18 cellular contexts compared by ENCODE assay signal in the genomic region with DNA sequence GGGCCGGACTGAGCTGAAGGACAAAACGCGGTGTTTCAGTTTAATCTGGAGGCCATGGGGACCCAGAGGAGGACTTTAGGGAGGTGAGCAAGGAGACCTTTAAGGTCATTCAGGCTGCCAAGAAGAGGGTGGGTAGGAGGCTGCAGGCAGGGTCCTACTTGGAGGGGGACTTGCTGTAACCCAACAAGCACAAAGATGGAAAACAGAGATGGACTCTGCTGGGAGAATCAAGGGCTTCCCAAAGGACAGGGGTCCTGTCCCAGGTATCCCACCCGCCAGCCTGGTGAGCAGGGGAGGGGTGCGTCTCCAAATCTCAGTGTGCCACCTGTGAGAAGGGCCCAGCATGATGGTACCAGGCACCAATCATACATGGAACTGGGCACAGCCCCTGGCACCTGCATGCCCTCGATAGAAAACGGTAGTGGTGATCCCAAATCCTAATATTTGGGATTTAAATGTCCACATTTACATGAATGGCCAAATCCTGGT. TPM values are rescaled to one million over a fixed set of nuclear protein-coding genes. Genes with fewer than 3 reads are reported as not detected.
DNase-seq lines count a peak whose midpoint lies in the region; ATAC-seq and TF ChIP-seq lines count a peak whose summit lies in the region.
"Had no signal": no experiment of that assay in that cellular context is flagged by ENCODE, and none has a peak within 500 bp of the region (broad histone marks: within the 10 kb centered on the region; RNA-seq: fewer than 3 reads in every experiment).

No MANE protein-coding gene starts in this region.

- H4K20me1 ChIP-seq in osteoblast (ENCODE audit: insufficient read depth, low read length), result peaks cover 19% of the 10 kb centered on the region

- no peaks in the 10 kb centered on the region for H3K27me3 ChIP-seq in right atrium auricular region
- no peaks in the 10 kb centered on the region for H3K27me3 ChIP-seq in ascending aorta
- no peaks in the 10 kb centered on the region for H3K27me3 ChIP-seq in osteoblast (ENCODE audit: insufficient read depth, low read length)
- H3K27me3 ChIP-seq in uterus, result no peaks in the 10 kb centered on the region

- peaks cover 11% of the 10 kb centered on the region for H3K79me2 ChIP-seq in osteoblast (ENCODE audit: insufficient read depth, low read length)

- no peak for TF ChIP-seq POLR2A in uterus (IDR thresholded peaks at IDR 0.05)

- DNase-seq in right atrium auricular region (ENCODE audit: low spot score), result peak; percentile 46
- no peak for DNase-seq in left ventricle myocardium superior
- no peak for DNase-seq in ascending aorta (ENCODE audit: low spot score in 2 of 2)
- DNase-seq in osteoblast (ENCODE audit: insufficient read length, low spot score, missing footprints), result peak; percentile 44
- DNase-seq in uterus, result no peak
- DNase-seq in SW 1271 (lab: John Stamatoyannopoulos, UW), result no peak
- DNase-seq in activated gamma-delta T cell treated with Interleukin-2 at 50 U/mL for 16 hours, result no peak
- DNase-seq: activated CD4-positive, alpha-beta T cell treated with anti-CD3 and anti-CD28 coated beads for 36 hours; aorta; DMS79 treated with DMSO at 0.1 percent for 48 hours; Kasumi-1; natural killer cell; NCI-H187 treated with DMSO at 0.1 percent for 48 hours; NCI-H526 treated with DMSO at 0.1 percent for 48 hours; RPMI8226; stimulated activated naive CD8-positive, alpha-beta T cell treated with anti-CD3 and anti-CD28 coated beads, Interleukin-15, amount 100 ng/mL, for 72 hours had no signal

- H3K4me3 ChIP-seq in right atrium auricular region, result no peak overlapping the region
- no peak overlapping the region for H3K4me3 ChIP-seq in ascending aorta
- H3K4me3 ChIP-seq in osteoblast (ENCODE audit: insufficient read depth, low read length), result no peak overlapping the region
- no peak overlapping the region for H3K4me3 ChIP-seq in uterus

- intact Hi-C loops in left ventricle myocardium superior (cut with micrococcal nuclease), result no loop called here
- intact Hi-C loops in ascending aorta (cut with DNase I), result loop anchor here (10.0 kb wide), 1 partner anchor 1709 kb away; no protein-coding TSS in a partner anchor
- intact Hi-C loops in uterus (cut with DNase I; ENCODE audit: low total_unique reads), result no loop called here

- peak overlapping the region; percentile 23 to 40 for H3K27ac ChIP-seq in right atrium auricular region
- H3K27ac ChIP-seq in ascending aorta, result peak overlapping the region; percentile 41 to 66
- H3K27ac ChIP-seq in osteoblast (ENCODE audit: low read depth, low read length), result no peak overlapping the region
- peak overlapping the region; percentile 68 to 76 for H3K27ac ChIP-seq in uterus
- H3K27ac ChIP-seq: HL-60 had no signal

- TF ChIP-seq CTCF in right atrium auricular region (IDR thresholded peaks at IDR 0.05), result no peak
- no peak for TF ChIP-seq CTCF in ascending aorta (IDR thresholded peaks at IDR 0.05)
- no peak for TF ChIP-seq CTCF in osteoblast (IDR thresholded peaks at IDR 0.05; ENCODE audit: extremely low read depth, low read depth, low read length)
- TF ChIP-seq CTCF in uterus (IDR thresholded peaks at IDR 0.05), result no peak

- H3K9me3 ChIP-seq in right atrium auricular region (no peaks in the 10 kb centered on the region), ascending aorta (no peaks in the 10 kb centered on the region), osteoblast (ENCODE audit: low read depth, low read length) (no peaks in the 10 kb centered on the region), uterus (no peaks in the 10 kb centered on the region)

- H3K4me1 ChIP-seq in right atrium auricular region (peaks cover 0 to 38% of the 10 kb centered on the region in 2 donors), ascending aorta (peaks cover 0 to 16% of the 10 kb centered on the region in 2 donors), osteoblast (ENCODE audit: insufficient read depth, low read length) (peaks cover 10% of the 10 kb centered on the region), uterus (no peaks in the 10 kb centered on the region)

- H2AFZ ChIP-seq in osteoblast (ENCODE audit: low read length), result no peak overlapping the region

- ATAC-seq in left ventricle myocardium superior (no peak), GM21786 (IDR thresholded peaks at IDR 0.05; ENCODE audit: unreplicated experiment) (no peak)
- ATAC-seq: activated CD4-positive, alpha-beta T cell treated with anti-CD3 and anti-CD28 coated beads for 36 hours; natural killer cell; stimulated activated naive CD8-positive, alpha-beta T cell treated with anti-CD3 and anti-CD28 coated beads, Interleukin-15, amount 100 ng/mL, for 72 hours had no signal

- peaks cover 17% of the 10 kb centered on the region for H3K36me3 ChIP-seq in right atrium auricular region
- H3K36me3 ChIP-seq in ascending aorta, result peaks cover 27 to 35% of the 10 kb centered on the region in 2 donors
- H3K36me3 ChIP-seq in osteoblast (ENCODE audit: insufficient read depth, low read length), result peaks cover 14% of the 10 kb centered on the region
- H3K36me3 ChIP-seq in uterus, result no peaks in the 10 kb centered on the region

- no peak overlapping the region for H3K4me2 ChIP-seq in osteoblast (ENCODE audit: insufficient read depth, low read length)

RNA-seq across cellular contexts. Expression of a gene that starts 3.9 kb away (rescaled TPM):
- total RNA-seq in right atrium auricular region, result 1 to 10 TPM; 3.7 to 4.1 TPM
- total RNA-seq in left ventricle myocardium superior, result 8.2 TPM
- total RNA-seq in ascending aorta, result 9.0 TPM
- 8.7 and 9.7 TPM in 2 replicates for total RNA-seq in osteoblast
- 10 to 100 TPM in 3 of 4 donors, 1 to 10 TPM in 1; 7.4 to 29.9 (median 14.2) TPM for total RNA-seq in uterus

RNA-seq across cellular contexts. Expression of a gene that starts 3.9 kb away (rescaled TPM):
- total RNA-seq in right atrium auricular region, result 1 to 10 TPM; 1.3 to 2.8 TPM
- 1.9 TPM for total RNA-seq in left ventricle myocardium superior
- 0.21 TPM for total RNA-seq in ascending aorta
- 2.9 and 4.1 TPM in 2 replicates for total RNA-seq in osteoblast
- total RNA-seq in uterus, result 1 to 10 TPM in 2 of 4 donors, under 1 TPM in 1, not detected in 1; 0.26 to 5.8 (median 5.5) TPM

RNA-seq across cellular contexts. Expression of a gene that starts 16.1 kb away (rescaled TPM):
- total RNA-seq in right atrium auricular region (10 to 100 TPM; 33.4 to 34.9 TPM), left ventricle myocardium superior (44.0 TPM), ascending aorta (83.2 TPM), osteoblast (53.3 and 56.8 TPM in 2 replicates), uterus (10 to 100 TPM; 15.4 to 53.1 (median 31.8) TPM)

Comparison
In these comparisons a context has a peak if more than half of its experiments do, and no peak if none do; other contexts are left out.
1. DNase-seq: peak in right atrium auricular region (single experiment) and osteoblast (single experiment); none in left ventricle myocardium superior (single experiment), ascending aorta (0 of 2), uterus (0 of 2), SW 1271 (0 of 2) and activated gamma-delta T cell treated with Interleukin-2 at 50 U/mL for 16 hours (single experiment).